ENCODE assay signal across 2 cellular contexts in the genomic region with DNA sequence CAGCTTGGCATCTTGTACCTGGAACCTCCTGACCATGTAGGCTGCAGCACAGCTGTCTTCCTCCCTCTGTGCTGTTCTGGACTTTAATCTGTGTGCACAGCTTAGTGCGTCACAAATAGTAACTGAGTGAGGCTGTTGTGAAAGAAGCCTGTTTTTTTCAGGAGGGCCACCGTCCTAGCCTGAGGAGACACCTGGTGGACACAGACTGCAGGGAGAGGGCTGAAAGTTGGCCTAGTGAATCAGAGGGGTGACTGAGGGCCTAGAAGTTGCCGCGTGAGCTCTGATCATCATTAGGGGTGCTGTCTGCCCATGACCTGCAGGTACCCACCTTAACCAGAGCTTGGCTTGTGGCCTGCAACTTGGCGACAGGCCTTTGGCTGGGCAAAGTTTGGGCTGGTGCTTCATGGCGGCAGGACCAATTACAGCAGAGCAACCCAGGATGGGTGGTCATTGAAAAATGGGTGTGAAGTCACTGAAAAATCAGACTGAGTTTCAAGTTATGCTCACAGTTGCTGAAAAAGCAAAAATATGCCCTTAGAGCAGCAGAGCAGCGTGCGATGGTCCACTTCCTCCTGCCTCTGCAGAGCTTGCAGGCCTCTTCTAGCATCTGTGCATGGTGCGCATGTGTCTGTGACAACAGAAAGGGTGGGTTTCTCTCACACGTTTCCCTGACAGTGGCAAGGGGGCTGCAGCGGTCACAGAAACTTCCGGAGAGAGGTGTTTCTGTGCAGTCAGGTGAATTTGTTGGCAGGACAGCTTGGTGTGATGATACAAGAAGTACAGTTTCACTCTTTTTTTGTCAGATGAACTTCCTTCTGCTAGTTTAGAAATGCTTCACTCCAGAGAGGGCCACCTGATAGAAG.
TF ChIP-seq lines count a peak whose summit lies in the region.

No MANE protein-coding gene starts in this region.

TF ChIP-seq in A549, 52 proteins besides CTCF, POLR2A, EP300 and RAD21:
- TF ChIP-seq SMC3 (IDR thresholded peaks at IDR 0.05) (no peak), ZC3H11A (IDR thresholded peaks at IDR 0.05) (no peak), HOXB5 (CRISPR knock-in tag; IDR thresholded peaks at IDR 0.05) (no peak)

TF ChIP-seq in H1, 55 proteins besides CTCF, POLR2A, EP300 and RAD21:
- TF ChIP-seq HDAC2 (IDR thresholded peaks at IDR 0.05; ENCODE audit: borderline replicate concordance in 1 of 2, low read depth in 2 of 2, low read length in 2 of 2) (no peak), RNF2 (IDR thresholded peaks at IDR 0.05; ENCODE audit: borderline replicate concordance, low read depth, low read length, missing control alignments, poor library complexity, severe bottlenecking) (no peak), SUZ12 (IDR thresholded peaks at IDR 0.05; ENCODE audit: low read length) (no peak), POLR2AphosphoS5 (IDR thresholded peaks at IDR 0.05; ENCODE audit: low read depth, low read length) (no peak), BRCA1 (IDR thresholded peaks at IDR 0.05; ENCODE audit: low read depth, low read length) (no peak), TCF12 (IDR thresholded peaks at IDR 0.05; ENCODE audit: low read depth, low read length) (no peak), JUN (IDR thresholded peaks at IDR 0.05; ENCODE audit: low read depth, low read length) (no peak), TEAD4 (IDR thresholded peaks at IDR 0.05; ENCODE audit: low read depth, low read length) (no peak), MAFK (IDR thresholded peaks at IDR 0.05; ENCODE audit: low read depth, low read length) (no peak)
- TF ChIP-seq, protein P1, sequence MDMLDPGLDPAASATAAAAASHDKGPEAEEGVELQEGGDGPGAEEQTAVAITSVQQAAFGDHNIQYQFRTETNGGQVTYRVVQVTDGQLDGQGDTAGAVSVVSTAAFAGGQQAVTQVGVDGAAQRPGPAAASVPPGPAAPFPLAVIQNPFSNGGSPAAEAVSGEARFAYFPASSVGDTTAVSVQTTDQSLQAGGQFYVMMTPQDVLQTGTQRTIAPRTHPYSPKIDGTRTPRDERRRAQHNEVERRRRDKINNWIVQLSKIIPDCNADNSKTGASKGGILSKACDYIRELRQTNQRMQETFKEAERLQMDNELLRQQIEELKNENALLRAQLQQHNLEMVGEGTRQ (IDR thresholded peaks at IDR 0.05; ENCODE audit: low read length) = no peak
